ENCODE assay signal across 11 cellular contexts in the genomic region with DNA sequence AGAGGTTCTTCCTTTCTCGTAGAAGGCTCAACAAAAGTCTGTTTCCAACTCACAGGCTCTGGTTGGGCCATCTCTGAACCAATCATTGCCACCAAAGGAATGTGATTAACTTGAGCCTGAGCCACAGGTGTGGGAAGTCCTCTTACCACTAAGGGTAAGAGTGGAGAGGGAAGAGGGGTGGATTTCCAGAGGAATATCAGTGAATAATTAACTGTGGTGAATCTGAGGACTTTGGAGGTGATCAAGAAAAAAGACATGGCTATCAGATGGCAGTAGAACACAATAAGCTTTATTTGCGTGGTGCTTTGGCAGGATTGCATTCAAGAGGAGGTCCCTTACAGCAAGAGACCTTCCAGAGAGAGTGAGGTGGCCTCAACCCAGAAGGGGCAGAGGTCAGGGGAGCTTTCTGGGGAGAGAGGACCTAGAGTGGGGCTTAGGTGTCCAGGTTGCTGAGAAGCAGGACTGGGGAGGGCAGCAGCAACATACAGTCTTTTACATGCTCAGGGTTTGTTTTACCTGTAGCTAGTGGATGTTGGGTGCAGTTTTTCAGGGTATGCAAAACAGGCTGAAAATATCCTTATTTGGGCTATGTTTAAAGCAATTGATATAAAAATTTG.
DNase-seq lines count a peak whose midpoint lies in the region; ATAC-seq and TF ChIP-seq lines count a peak whose summit lies in the region.
"Had no signal": no experiment of that assay in that cellular context is flagged by ENCODE, and none has a peak within 500 bp of the region (broad histone marks: within the 10 kb centered on the region; RNA-seq: fewer than 3 reads in every experiment).

No MANE protein-coding gene starts in this region.

- no peaks in the 10 kb centered on the region for H3K9me2 ChIP-seq in Loucy (replicated peaks; ENCODE audit: low read depth, low read length)

- H3K9me3 ChIP-seq in Loucy (ENCODE audit: insufficient read depth, low read depth, low read length), result no peaks in the 10 kb centered on the region
- no peaks in the 10 kb centered on the region for H3K9me3 ChIP-seq in naive thymus-derived CD4-positive, alpha-beta T cell (ENCODE audit: control insufficient read depth in 2 of 3, low read length in 3 of 3)
- no peaks in the 10 kb centered on the region for H3K9me3 ChIP-seq in mucosa of descending colon

- peak overlapping the region; percentile 58; the same call in 1 of the 2 replicates for H2AFZ ChIP-seq in Loucy (ENCODE audit: low read length)

- H3K36me3 ChIP-seq in Loucy (ENCODE audit: insufficient read depth, low read length) (no peaks in the 10 kb centered on the region), mucosa of descending colon (ENCODE audit: low read depth) (no peaks in the 10 kb centered on the region)
- no peaks in the 10 kb centered on the region for H3K36me3 ChIP-seq in naive thymus-derived CD4-positive, alpha-beta T cell (ENCODE audit: control insufficient read depth in 2 of 3, insufficient read depth in 3 of 3, low read length in 3 of 3)

- H3K27ac ChIP-seq in naive thymus-derived CD4-positive, alpha-beta T cell (ENCODE audit: low read depth, low read length), result no peak overlapping the region
- H3K27ac ChIP-seq: epithelial cell of prostate had no signal

- CTCF ChIA-PET in activated CD4-positive, alpha-beta T cell treated with anti-CD3 and anti-CD28 coated beads, Interleukin-2, amount 10 ng/mL, durations not matched to agents 7 days and 5 days (lab: Charles Lee), result no interaction called here
- CTCF ChIA-PET in naive thymus-derived CD4-positive, alpha-beta T cell (lab: Charles Lee), result no interaction called here

- H3K4me2 ChIP-seq in Loucy (ENCODE audit: low read depth, low read length, poor library complexity, severe bottlenecking), result peak overlapping the region; percentile 47

- no peaks in the 10 kb centered on the region for H4K20me1 ChIP-seq in Loucy (ENCODE audit: insufficient read depth, low read length, poor library complexity, severe bottlenecking)

- intact Hi-C loops in naive thymus-derived CD4-positive, alpha-beta T cell (cut with micrococcal nuclease), result no loop called here
- intact Hi-C loops in mucosa of descending colon (cut with DNase I, micrococcal nuclease), result no loop called here
- intact Hi-C loops in Right ventricle myocardium superior (cut with DNase I), result no loop called here

- H3K9ac ChIP-seq in Loucy (ENCODE audit: low read depth, low read length, poor library complexity, severe bottlenecking), result no peak overlapping the region

- no peaks in the 10 kb centered on the region for H3K79me2 ChIP-seq in Loucy (ENCODE audit: insufficient read depth, low read length)

- POLR2A ChIA-PET in activated CD4-positive, alpha-beta T cell treated with anti-CD3 and anti-CD28 coated beads, Interleukin-2, amount 10 ng/mL, durations not matched to agents 7 days and 5 days (lab: Charles Lee), result no interaction called here
- POLR2A ChIA-PET in naive thymus-derived CD4-positive, alpha-beta T cell (lab: Charles Lee), result no interaction called here

- H3K27ac Mint-ChIP-seq in activated CD4-positive, alpha-beta T cell treated with anti-CD3 and anti-CD28 coated beads, Interleukin-2, amount 10 ng/mL, durations not matched to agents 7 days and 5 days, result peak overlapping the region; percentile 59
- H3K27ac Mint-ChIP-seq in naive thymus-derived CD4-positive, alpha-beta T cell, result peak overlapping the region in 8 of 9 donors; percentile 56 to 85 (median 72)

- TF ChIP-seq CTCF in Loucy (conservative IDR thresholded peaks at IDR 0.05; ENCODE audit: low read length), result no peak
- no peak for TF ChIP-seq CTCF in mucosa of descending colon (IDR thresholded peaks at IDR 0.05)

- no peaks in the 10 kb centered on the region for H3K27me3 ChIP-seq in Loucy (ENCODE audit: insufficient read depth, low read length, poor library complexity, severe bottlenecking)
- no peaks in the 10 kb centered on the region for H3K27me3 ChIP-seq in naive thymus-derived CD4-positive, alpha-beta T cell (ENCODE audit: control insufficient read depth in 2 of 2, insufficient read depth in 2 of 2, low read length in 2 of 2)

- no peaks in the 10 kb centered on the region for H3K9me3 Mint-ChIP-seq in activated CD4-positive, alpha-beta T cell treated with anti-CD3 and anti-CD28 coated beads, Interleukin-2, amount 10 ng/mL, durations not matched to agents 7 days and 5 days
- peaks cover 0 to 4% (median 0%) of the 10 kb centered on the region in 11 donors for H3K9me3 Mint-ChIP-seq in naive thymus-derived CD4-positive, alpha-beta T cell

- H3K4me3 Mint-ChIP-seq in activated CD4-positive, alpha-beta T cell treated with anti-CD3 and anti-CD28 coated beads, Interleukin-2, amount 10 ng/mL, durations not matched to agents 7 days and 5 days, result no peak overlapping the region
- H3K4me3 Mint-ChIP-seq in naive thymus-derived CD4-positive, alpha-beta T cell, result peak overlapping the region; percentile 8 to 81 (median 64)

- ATAC-seq in GM21576 (IDR thresholded peaks at IDR 0.05; ENCODE audit: unreplicated experiment) (peak; percentile 5), HG02610 (IDR thresholded peaks at IDR 0.05; ENCODE audit: unreplicated experiment) (no peak), mucosa of descending colon (no peak), Right ventricle myocardium superior (ENCODE audit: poor library complexity) (no peak)
- no peak for ATAC-seq in naive thymus-derived CD4-positive, alpha-beta T cell

- DNase-seq in activated CD4-positive, alpha-beta T cell treated with anti-CD3 and anti-CD28 coated beads, Interleukin-2, amount 10 ng/mL, durations not matched to agents 7 days and 5 days, result no peak
- no peak for DNase-seq in activated CD4-positive, alpha-beta T cell treated with anti-CD3 and anti-CD28 coated beads for 48 hours
- no peak for DNase-seq in naive thymus-derived CD4-positive, alpha-beta T cell
- no peak for DNase-seq in mucosa of descending colon
- no peak for DNase-seq in Right ventricle myocardium superior
- DNase-seq: activated CD4-positive, alpha-beta T cell treated with anti-CD3 and anti-CD28 coated beads for 4 hours; NCI-H2227 treated with DMSO at 0.1 percent for 48 hours had no signal

- H3K4me1 Mint-ChIP-seq in activated CD4-positive, alpha-beta T cell treated with anti-CD3 and anti-CD28 coated beads, Interleukin-2, amount 10 ng/mL, durations not matched to agents 7 days and 5 days, result peaks cover 14% of the 10 kb centered on the region
- peaks cover 11 to 23% (median 16%) of the 10 kb centered on the region in 7 donors for H3K4me1 Mint-ChIP-seq in naive thymus-derived CD4-positive, alpha-beta T cell

- H3F3A ChIP-seq in Loucy (ENCODE audit: low read depth), result no peaks in the 10 kb centered on the region

- H3K4me3 ChIP-seq in Loucy (ENCODE audit: low read length, poor library complexity, severe bottlenecking), result no peak overlapping the region
- H3K4me3 ChIP-seq in naive thymus-derived CD4-positive, alpha-beta T cell (ENCODE audit: low read length), result no peak overlapping the region
- no peak overlapping the region for H3K4me3 ChIP-seq in mucosa of descending colon

- no peaks in the 10 kb centered on the region for H3K27me3 Mint-ChIP-seq in activated CD4-positive, alpha-beta T cell treated with anti-CD3 and anti-CD28 coated beads, Interleukin-2, amount 10 ng/mL, durations not matched to agents 7 days and 5 days
- no peaks in the 10 kb centered on the region for H3K27me3 Mint-ChIP-seq in naive thymus-derived CD4-positive, alpha-beta T cell

- peaks cover 12% of the 10 kb centered on the region for H3K4me1 ChIP-seq in Loucy (ENCODE audit: insufficient read depth, low read length, poor library complexity, severe bottlenecking)
- peaks cover 0 to 7% of the 10 kb centered on the region in 2 donors for H3K4me1 ChIP-seq in naive thymus-derived CD4-positive, alpha-beta T cell (ENCODE audit: control insufficient read depth in 2 of 2, insufficient read depth in 2 of 2, low read length in 2 of 2)
- no peaks in the 10 kb centered on the region for H3K4me1 ChIP-seq in mucosa of descending colon (ENCODE audit: low read depth)

- peaks cover 2% of the 10 kb centered on the region for H3K36me3 Mint-ChIP-seq in activated CD4-positive, alpha-beta T cell treated with anti-CD3 and anti-CD28 coated beads, Interleukin-2, amount 10 ng/mL, durations not matched to agents 7 days and 5 days (ENCODE audit: low read depth)
- peaks cover 0 to 37% (median 14%) of the 10 kb centered on the region in 5 donors for H3K36me3 Mint-ChIP-seq in naive thymus-derived CD4-positive, alpha-beta T cell
